1 cellular context compared by ENCODE assay signal in the genomic region with DNA sequence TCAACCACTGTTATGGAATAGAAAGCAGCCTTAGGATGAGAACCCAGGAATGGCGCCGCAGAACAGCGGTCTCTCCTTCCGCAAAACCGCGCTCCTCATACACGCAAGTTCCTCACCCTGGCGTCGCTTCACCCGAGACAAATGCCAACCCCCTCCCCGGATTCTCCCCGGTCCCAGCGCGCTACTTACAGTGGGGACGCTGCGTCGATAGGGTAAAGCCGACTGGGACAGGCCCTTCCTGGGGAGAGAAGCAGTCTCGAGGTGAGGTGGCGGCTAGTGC.
TF ChIP-seq lines count a peak whose summit lies in the region.

No MANE protein-coding gene starts in this region.

TF ChIP-seq in K562, 482 proteins besides CTCF, POLR2A, EP300 and RAD21 (continued from another document):
- TF ChIP-seq, protein P1, sequence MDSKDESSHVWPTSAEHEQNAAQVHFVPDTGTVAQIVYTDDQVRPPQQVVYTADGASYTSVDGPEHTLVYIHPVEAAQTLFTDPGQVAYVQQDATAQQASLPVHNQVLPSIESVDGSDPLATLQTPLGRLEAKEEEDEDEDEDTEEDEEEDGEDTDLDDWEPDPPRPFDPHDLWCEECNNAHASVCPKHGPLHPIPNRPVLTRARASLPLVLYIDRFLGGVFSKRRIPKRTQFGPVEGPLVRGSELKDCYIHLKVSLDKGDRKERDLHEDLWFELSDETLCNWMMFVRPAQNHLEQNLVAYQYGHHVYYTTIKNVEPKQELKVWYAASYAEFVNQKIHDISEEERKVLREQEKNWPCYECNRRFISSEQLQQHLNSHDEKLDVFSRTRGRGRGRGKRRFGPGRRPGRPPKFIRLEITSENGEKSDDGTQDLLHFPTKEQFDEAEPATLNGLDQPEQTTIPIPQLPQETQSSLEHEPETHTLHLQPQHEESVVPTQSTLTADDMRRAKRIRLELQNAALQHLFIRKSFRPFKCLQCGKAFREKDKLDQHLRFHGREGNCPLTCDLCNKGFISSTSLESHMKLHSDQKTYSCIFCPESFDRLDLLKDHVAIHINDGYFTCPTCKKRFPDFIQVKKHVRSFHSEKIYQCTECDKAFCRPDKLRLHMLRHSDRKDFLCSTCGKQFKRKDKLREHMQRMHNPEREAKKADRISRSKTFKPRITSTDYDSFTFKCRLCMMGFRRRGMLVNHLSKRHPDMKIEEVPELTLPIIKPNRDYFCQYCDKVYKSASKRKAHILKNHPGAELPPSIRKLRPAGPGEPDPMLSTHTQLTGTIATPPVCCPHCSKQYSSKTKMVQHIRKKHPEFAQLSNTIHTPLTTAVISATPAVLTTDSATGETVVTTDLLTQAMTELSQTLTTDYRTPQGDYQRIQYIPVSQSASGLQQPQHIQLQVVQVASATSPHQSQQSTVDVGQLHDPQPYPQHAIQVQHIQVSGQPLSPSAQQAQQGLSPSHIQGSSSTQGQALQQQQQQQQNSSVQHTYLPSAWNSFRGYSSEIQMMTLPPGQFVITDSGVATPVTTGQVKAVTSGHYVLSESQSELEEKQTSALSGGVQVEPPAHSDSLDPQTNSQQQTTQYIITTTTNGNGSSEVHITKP (IDR thresholded peaks at IDR 0.05; ENCODE audit: partially characterized antibody): no peak
- no peak for TF ChIP-seq MXI1 (IDR thresholded peaks at IDR 0.05; ENCODE audit: low read depth, low read length)
- TF ChIP-seq TBL1XR1 (IDR thresholded peaks at IDR 0.05; ENCODE audit: low read length in 2 of 2): no peak
- TF ChIP-seq, protein P2, sequence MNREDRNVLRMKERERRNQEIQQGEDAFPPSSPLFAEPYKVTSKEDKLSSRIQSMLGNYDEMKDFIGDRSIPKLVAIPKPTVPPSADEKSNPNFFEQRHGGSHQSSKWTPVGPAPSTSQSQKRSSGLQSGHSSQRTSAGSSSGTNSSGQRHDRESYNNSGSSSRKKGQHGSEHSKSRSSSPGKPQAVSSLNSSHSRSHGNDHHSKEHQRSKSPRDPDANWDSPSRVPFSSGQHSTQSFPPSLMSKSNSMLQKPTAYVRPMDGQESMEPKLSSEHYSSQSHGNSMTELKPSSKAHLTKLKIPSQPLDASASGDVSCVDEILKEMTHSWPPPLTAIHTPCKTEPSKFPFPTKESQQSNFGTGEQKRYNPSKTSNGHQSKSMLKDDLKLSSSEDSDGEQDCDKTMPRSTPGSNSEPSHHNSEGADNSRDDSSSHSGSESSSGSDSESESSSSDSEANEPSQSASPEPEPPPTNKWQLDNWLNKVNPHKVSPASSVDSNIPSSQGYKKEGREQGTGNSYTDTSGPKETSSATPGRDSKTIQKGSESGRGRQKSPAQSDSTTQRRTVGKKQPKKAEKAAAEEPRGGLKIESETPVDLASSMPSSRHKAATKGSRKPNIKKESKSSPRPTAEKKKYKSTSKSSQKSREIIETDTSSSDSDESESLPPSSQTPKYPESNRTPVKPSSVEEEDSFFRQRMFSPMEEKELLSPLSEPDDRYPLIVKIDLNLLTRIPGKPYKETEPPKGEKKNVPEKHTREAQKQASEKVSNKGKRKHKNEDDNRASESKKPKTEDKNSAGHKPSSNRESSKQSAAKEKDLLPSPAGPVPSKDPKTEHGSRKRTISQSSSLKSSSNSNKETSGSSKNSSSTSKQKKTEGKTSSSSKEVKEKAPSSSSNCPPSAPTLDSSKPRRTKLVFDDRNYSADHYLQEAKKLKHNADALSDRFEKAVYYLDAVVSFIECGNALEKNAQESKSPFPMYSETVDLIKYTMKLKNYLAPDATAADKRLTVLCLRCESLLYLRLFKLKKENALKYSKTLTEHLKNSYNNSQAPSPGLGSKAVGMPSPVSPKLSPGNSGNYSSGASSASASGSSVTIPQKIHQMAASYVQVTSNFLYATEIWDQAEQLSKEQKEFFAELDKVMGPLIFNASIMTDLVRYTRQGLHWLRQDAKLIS (CRISPR knock-in tag; IDR thresholded peaks at IDR 0.05): peak; percentile 70; the same call in 1 of the 2 replicates
- TF ChIP-seq, protein P3, sequence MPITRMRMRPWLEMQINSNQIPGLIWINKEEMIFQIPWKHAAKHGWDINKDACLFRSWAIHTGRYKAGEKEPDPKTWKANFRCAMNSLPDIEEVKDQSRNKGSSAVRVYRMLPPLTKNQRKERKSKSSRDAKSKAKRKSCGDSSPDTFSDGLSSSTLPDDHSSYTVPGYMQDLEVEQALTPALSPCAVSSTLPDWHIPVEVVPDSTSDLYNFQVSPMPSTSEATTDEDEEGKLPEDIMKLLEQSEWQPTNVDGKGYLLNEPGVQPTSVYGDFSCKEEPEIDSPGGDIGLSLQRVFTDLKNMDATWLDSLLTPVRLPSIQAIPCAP (CRISPR knock-in tag; IDR thresholded peaks at IDR 0.05; ENCODE audit: borderline replicate concordance): no peak
- TF ChIP-seq ZSCAN29 (IDR thresholded peaks at IDR 0.05): 0 out of 2 replicates have a peak, but pooled peaks have one; percentile 69
- no peak for TF ChIP-seq LEF1 (IDR thresholded peaks at IDR 0.05)
- TF ChIP-seq, protein P4, sequence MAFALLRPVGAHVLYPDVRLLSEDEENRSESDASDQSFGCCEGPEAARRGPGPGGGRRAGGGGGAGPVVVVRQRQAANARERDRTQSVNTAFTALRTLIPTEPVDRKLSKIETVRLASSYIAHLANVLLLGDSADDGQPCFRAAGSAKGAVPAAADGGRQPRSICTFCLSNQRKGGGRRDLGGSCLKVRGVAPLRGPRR (CRISPR knock-in tag; IDR thresholded peaks at IDR 0.05): no peak
- peak; percentile 51 for TF ChIP-seq RBBP5 (IDR thresholded peaks at IDR 0.05; ENCODE audit: borderline replicate concordance, insufficient read depth, low read length, poor library complexity, severe bottlenecking)
- peak; percentile 86; the same call in 1 of the 2 replicates for TF ChIP-seq KAT7 (CRISPR knock-in tag; IDR thresholded peaks at IDR 0.05; ENCODE audit: borderline replicate concordance)
- no peak for TF ChIP-seq BRCA1 (IDR thresholded peaks at IDR 0.05)
- TF ChIP-seq BRCA1 (CRISPR knock-in tag; IDR thresholded peaks at IDR 0.05): peak; percentile 92; the same call in 1 of the 2 replicates
- no peak for TF ChIP-seq GABPB2 (CRISPR knock-in tag; conservative IDR thresholded peaks at IDR 0.05)
- peak; percentile 72; the same call in 1 of the 2 replicates for TF ChIP-seq ZC3H4 (CRISPR knock-in tag; IDR thresholded peaks at IDR 0.05; ENCODE audit: borderline replicate concordance)
- no peak for TF ChIP-seq HIVEP1 (CRISPR knock-in tag; IDR thresholded peaks at IDR 0.05)
- no peak for TF ChIP-seq PTTG1 (tag; IDR thresholded peaks at IDR 0.05; ENCODE audit: low read depth)
- TF ChIP-seq NONO (IDR thresholded peaks at IDR 0.05; ENCODE audit: low read depth in 2 of 2, low read length in 1 of 2): 0 out of 4 replicates have a peak, but pooled peaks of 1 of the 2 experiments have one; percentile 36
- TF ChIP-seq, protein P5, sequence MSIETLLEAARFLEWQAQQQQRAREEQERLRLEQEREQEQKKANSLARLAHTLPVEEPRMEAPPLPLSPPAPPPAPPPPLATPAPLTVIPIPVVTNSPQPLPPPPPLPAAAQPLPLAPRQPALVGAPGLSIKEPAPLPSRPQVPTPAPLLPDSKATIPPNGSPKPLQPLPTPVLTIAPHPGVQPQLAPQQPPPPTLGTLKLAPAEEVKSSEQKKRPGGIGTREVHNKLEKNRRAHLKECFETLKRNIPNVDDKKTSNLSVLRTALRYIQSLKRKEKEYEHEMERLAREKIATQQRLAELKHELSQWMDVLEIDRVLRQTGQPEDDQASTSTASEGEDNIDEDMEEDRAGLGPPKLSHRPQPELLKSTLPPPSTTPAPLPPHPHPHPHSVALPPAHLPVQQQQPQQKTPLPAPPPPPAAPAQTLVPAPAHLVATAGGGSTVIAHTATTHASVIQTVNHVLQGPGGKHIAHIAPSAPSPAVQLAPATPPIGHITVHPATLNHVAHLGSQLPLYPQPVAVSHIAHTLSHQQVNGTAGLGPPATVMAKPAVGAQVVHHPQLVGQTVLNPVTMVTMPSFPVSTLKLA (conservative IDR thresholded peaks at IDR 0.05): no peak
- no peak for TF ChIP-seq TFAM (CRISPR knock-in tag; conservative IDR thresholded peaks at IDR 0.05)
- TF ChIP-seq, protein P6, sequence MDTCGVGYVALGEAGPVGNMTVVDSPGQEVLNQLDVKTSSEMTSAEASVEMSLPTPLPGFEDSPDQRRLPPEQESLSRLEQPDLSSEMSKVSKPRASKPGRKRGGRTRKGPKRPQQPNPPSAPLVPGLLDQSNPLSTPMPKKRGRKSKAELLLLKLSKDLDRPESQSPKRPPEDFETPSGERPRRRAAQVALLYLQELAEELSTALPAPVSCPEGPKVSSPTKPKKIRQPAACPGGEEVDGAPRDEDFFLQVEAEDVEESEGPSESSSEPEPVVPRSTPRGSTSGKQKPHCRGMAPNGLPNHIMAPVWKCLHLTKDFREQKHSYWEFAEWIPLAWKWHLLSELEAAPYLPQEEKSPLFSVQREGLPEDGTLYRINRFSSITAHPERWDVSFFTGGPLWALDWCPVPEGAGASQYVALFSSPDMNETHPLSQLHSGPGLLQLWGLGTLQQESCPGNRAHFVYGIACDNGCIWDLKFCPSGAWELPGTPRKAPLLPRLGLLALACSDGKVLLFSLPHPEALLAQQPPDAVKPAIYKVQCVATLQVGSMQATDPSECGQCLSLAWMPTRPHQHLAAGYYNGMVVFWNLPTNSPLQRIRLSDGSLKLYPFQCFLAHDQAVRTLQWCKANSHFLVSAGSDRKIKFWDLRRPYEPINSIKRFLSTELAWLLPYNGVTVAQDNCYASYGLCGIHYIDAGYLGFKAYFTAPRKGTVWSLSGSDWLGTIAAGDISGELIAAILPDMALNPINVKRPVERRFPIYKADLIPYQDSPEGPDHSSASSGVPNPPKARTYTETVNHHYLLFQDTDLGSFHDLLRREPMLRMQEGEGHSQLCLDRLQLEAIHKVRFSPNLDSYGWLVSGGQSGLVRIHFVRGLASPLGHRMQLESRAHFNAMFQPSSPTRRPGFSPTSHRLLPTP (IDR thresholded peaks at IDR 0.05; ENCODE audit: borderline replicate concordance, extremely low read depth, insufficient read length): no peak
- TF ChIP-seq SRSF3 (IDR thresholded peaks at IDR 0.05; ENCODE audit: insufficient read depth, low read length): peak; percentile 75; the same call in 1 of the 2 replicates
- peak; percentile 94 for TF ChIP-seq CHD1 (IDR thresholded peaks at IDR 0.05; ENCODE audit: low read length)
- peak; percentile 12; the same call in 1 of the 2 replicates for TF ChIP-seq STAG1 (CRISPR knock-in tag; IDR thresholded peaks at IDR 0.05; ENCODE audit: borderline replicate concordance)
- TF ChIP-seq ZNF699 (CRISPR knock-in tag; IDR thresholded peaks at IDR 0.05; ENCODE audit: insufficient replicate concordance): no peak
- no peak for TF ChIP-seq ZNF24 (IDR thresholded peaks at IDR 0.05)
- peak; percentile 50; the same call in 1 of the 2 replicates for TF ChIP-seq ZNF830 (CRISPR knock-in tag; IDR thresholded peaks at IDR 0.05)
- TF ChIP-seq TGIF2 (CRISPR knock-in tag; IDR thresholded peaks at IDR 0.05): 0 out of 2 replicates have a peak, but pooled peaks have one; percentile 15
- no peak for TF ChIP-seq ZNF146 (CRISPR knock-in tag; IDR thresholded peaks at IDR 0.05; ENCODE audit: unreplicated experiment)
- no peak for TF ChIP-seq HNRNPK (IDR thresholded peaks at IDR 0.05; ENCODE audit: low read depth, low read length, poor library complexity, severe bottlenecking)
- TF ChIP-seq, protein P7, sequence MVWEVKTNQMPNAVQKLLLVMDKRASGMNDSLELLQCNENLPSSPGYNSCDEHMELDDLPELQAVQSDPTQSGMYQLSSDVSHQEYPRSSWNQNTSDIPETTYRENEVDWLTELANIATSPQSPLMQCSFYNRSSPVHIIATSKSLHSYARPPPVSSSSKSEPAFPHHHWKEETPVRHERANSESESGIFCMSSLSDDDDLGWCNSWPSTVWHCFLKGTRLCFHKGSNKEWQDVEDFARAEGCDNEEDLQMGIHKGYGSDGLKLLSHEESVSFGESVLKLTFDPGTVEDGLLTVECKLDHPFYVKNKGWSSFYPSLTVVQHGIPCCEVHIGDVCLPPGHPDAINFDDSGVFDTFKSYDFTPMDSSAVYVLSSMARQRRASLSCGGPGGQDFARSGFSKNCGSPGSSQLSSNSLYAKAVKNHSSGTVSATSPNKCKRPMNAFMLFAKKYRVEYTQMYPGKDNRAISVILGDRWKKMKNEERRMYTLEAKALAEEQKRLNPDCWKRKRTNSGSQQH (CRISPR knock-in tag; IDR thresholded peaks at IDR 0.05): 0 out of 2 replicates have a peak, but pooled peaks have one; percentile 27
- TF ChIP-seq MAZ (CRISPR knock-in tag; conservative IDR thresholded peaks at IDR 0.05 in 1 of 2, IDR thresholded peaks at IDR 0.05 in 1 of 2): peak in 1 of 2 experiments; percentile 38; a peak in 2 of 4 replicates
